ENCODE assay signal across 13 cellular contexts in the genomic region with DNA sequence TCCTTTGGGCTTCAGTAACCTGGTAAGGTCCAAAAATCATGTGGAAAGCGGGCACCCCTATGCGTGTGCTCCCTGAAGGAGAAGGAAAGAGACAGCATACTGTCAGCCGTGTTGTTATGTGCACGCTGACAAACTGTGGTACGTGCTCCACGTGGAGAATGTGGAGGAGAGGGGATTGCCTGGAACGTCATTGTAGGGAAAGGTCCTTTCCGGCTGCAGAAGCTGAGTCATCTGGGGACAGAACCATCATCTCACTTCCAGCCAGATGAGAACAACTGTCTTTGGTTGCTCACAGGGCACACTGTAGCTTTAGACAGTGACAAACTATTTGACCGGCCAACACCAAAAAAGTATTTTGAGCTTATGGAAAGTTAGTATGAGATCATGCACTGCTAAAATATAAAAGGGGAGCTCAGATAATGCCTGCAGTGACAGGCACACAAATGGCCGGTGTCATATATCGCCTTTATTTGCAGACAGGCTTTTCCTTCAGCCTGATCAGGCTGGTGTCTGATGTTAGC. TPM values are rescaled to one million over a fixed set of nuclear protein-coding genes. Genes with fewer than 3 reads are reported as not detected.
DNase-seq lines count a peak whose midpoint lies in the region; FAIRE-seq and TF ChIP-seq lines count a peak whose summit lies in the region.
"Had no signal": no experiment of that assay in that cellular context is flagged by ENCODE, and none has a peak within 500 bp of the region (broad histone marks: within the 10 kb centered on the region; RNA-seq: fewer than 3 reads in every experiment).

No MANE protein-coding gene starts in this region.

- H3K36me3 Mint-ChIP-seq in nephron progenitor cell (ENCODE audit: low read depth), result no peaks in the 10 kb centered on the region
- no peaks in the 10 kb centered on the region for H3K36me3 Mint-ChIP-seq in activated naive CD4-positive, alpha-beta T cell treated with anti-CD3 and anti-CD28 coated beads, Interleukin-2, amount 10 ng/mL, durations not matched to agents 7 days and 5 days

- H3K36me3 ChIP-seq in adrenal gland (replicated peaks in 1 of 2), result no peaks in the 10 kb centered on the region
- no peaks in the 10 kb centered on the region for H3K36me3 ChIP-seq in ovary
- H3K36me3 ChIP-seq: lower lobe of right lung had no signal

- no peak for TF ChIP-seq POLR2A in adrenal gland (IDR thresholded peaks at IDR 0.05)
- TF ChIP-seq POLR2A in GM12891 (IDR thresholded peaks at IDR 0.05; ENCODE audit: low read depth, low read length), result no peak
- no peak for TF ChIP-seq POLR2A in ovary (IDR thresholded peaks at IDR 0.05)

- no peaks in the 10 kb centered on the region for H3K9me3 Mint-ChIP-seq in nephron progenitor cell
- H3K9me3 Mint-ChIP-seq in activated naive CD4-positive, alpha-beta T cell treated with anti-CD3 and anti-CD28 coated beads, Interleukin-2, amount 10 ng/mL, durations not matched to agents 7 days and 5 days, result no peaks in the 10 kb centered on the region

- H3K27ac ChIP-seq in adrenal gland (peak overlapping the region in 1 of 5 donors; percentile 19), ovary (no peak overlapping the region)
- H3K27ac ChIP-seq: lower lobe of right lung, parathyroid adenoma had no signal

- H3K4me3 ChIP-seq in adrenal gland (no peak overlapping the region), ovary (no peak overlapping the region)
- H3K4me3 ChIP-seq: lower lobe of right lung had no signal

- 48 to 67% (median 56%) methylated on average over 11 of the region's 11 CpGs for WGBS in adrenal gland, 4 donors
- 54 to 60% (median 54%) methylated on average over 11 of the region's 11 CpGs for WGBS in ovary, 3 donors

- FAIRE-seq in HTR-8/SVneo (lab: Jason Lieb, UNC), result no peak
- FAIRE-seq in GM12891 (lab: Jason Lieb, UNC), result no peak

- H3K27ac Mint-ChIP-seq in nephron progenitor cell, result peak overlapping the region; percentile 10
- no peak overlapping the region for H3K27ac Mint-ChIP-seq in activated naive CD4-positive, alpha-beta T cell treated with anti-CD3 and anti-CD28 coated beads, Interleukin-2, amount 10 ng/mL, durations not matched to agents 7 days and 5 days
- H3K27ac Mint-ChIP-seq: stimulated activated naive CD8-positive, alpha-beta T cell treated with anti-CD3 and anti-CD28 coated beads, Interleukin-15, amount 100 ng/mL, for 72 hours had no signal

- CTCF ChIA-PET in activated naive CD4-positive, alpha-beta T cell treated with anti-CD3 and anti-CD28 coated beads, Interleukin-2, amount 10 ng/mL, durations not matched to agents 7 days and 5 days (lab: Charles Lee), result no interaction called here

- H3K4me3 Mint-ChIP-seq in nephron progenitor cell, result peak overlapping the region; percentile 32
- no peak overlapping the region for H3K4me3 Mint-ChIP-seq in activated naive CD4-positive, alpha-beta T cell treated with anti-CD3 and anti-CD28 coated beads, Interleukin-2, amount 10 ng/mL, durations not matched to agents 7 days and 5 days
- H3K4me3 Mint-ChIP-seq: stimulated activated naive CD8-positive, alpha-beta T cell treated with anti-CD3 and anti-CD28 coated beads, Interleukin-15, amount 100 ng/mL, for 72 hours had no signal

- H3K9me3 ChIP-seq in adrenal gland (replicated peaks in 1 of 3), result no peaks in the 10 kb centered on the region
- no peaks in the 10 kb centered on the region for H3K9me3 ChIP-seq in ovary
- H3K9me3 ChIP-seq: lower lobe of right lung had no signal

- TF ChIP-seq CTCF in adrenal gland (IDR thresholded peaks at IDR 0.05) (no peak), nephron progenitor cell (IDR thresholded peaks at IDR 0.05) (no peak), ovary (IDR thresholded peaks at IDR 0.05) (no peak)

- peaks cover 4% of the 10 kb centered on the region for H3K27me3 Mint-ChIP-seq in nephron progenitor cell (ENCODE audit: low read depth, poor library complexity)
- H3K27me3 Mint-ChIP-seq in activated naive CD4-positive, alpha-beta T cell treated with anti-CD3 and anti-CD28 coated beads, Interleukin-2, amount 10 ng/mL, durations not matched to agents 7 days and 5 days, result peaks cover 11% of the 10 kb centered on the region
- H3K27me3 Mint-ChIP-seq: stimulated activated naive CD8-positive, alpha-beta T cell treated with anti-CD3 and anti-CD28 coated beads, Interleukin-15, amount 100 ng/mL, for 72 hours had no signal

- H3K4me1 Mint-ChIP-seq in nephron progenitor cell, result peaks cover 22% of the 10 kb centered on the region
- H3K4me1 Mint-ChIP-seq in activated naive CD4-positive, alpha-beta T cell treated with anti-CD3 and anti-CD28 coated beads, Interleukin-2, amount 10 ng/mL, durations not matched to agents 7 days and 5 days, result peaks cover 2% of the 10 kb centered on the region

- TF ChIP-seq EP300 in ovary (IDR thresholded peaks at IDR 0.05), result no peak

- DNase-seq in DMS153 (lab: John Stamatoyannopoulos, UW), result peak; percentile 33
- DNase-seq in HTR-8/SVneo (ENCODE audit: insufficient read length, low spot score), result peak; percentile 10
- peak in 6 of 7 donors; percentile 32 to 67 (median 49) for DNase-seq in adrenal gland
- no peak for DNase-seq in nephron progenitor cell
- DNase-seq in GM12891 (ENCODE audit: insufficient read length, low spot score), result no peak
- DNase-seq in ovary, result no peak
- no peak for DNase-seq in NCI-H1436 treated with DMSO at 0.1 percent for 48 hours (lab: John Stamatoyannopoulos, UW)
- no peak for DNase-seq in activated naive CD4-positive, alpha-beta T cell treated with anti-CD3 and anti-CD28 coated beads, Interleukin-2, amount 10 ng/mL, durations not matched to agents 7 days and 5 days
- DNase-seq: lower lobe of right lung; NCI-H2081 treated with DMSO at 0.1 percent for 48 hours; SIG-M5; stimulated activated naive CD8-positive, alpha-beta T cell treated with anti-CD3 and anti-CD28 coated beads, Interleukin-15, amount 100 ng/mL, for 72 hours had no signal

- intact Hi-C loops in adrenal gland (cut with DNase I), result no loop called here
- intact Hi-C loops in ovary (cut with DNase I), result no loop called here

- H3K27me3 ChIP-seq in adrenal gland, result no peaks in the 10 kb centered on the region
- H3K27me3 ChIP-seq in ovary, result no peaks in the 10 kb centered on the region

- H3K4me1 ChIP-seq in adrenal gland (replicated peaks in 1 of 2), result peaks cover 9 to 13% of the 10 kb centered on the region in 2 donors
- H3K4me1 ChIP-seq in ovary (ENCODE audit: insufficient read depth), result no peaks in the 10 kb centered on the region
- H3K4me1 ChIP-seq: lower lobe of right lung, parathyroid adenoma had no signal

TF ChIP-seq in GM12891, 5 proteins besides CTCF, POLR2A, EP300 and RAD21:
- TF ChIP-seq PAX5 (IDR thresholded peaks at IDR 0.05; ENCODE audit: insufficient read depth, low read length, severe bottlenecking), result no peak
- no peak for TF ChIP-seq TAF1 (IDR thresholded peaks at IDR 0.05; ENCODE audit: low read depth, low read length)
- no peak for TF ChIP-seq SPI1 (IDR thresholded peaks at IDR 0.05; ENCODE audit: low read depth, low read length)

RNA-seq across cellular contexts. Expression of a gene that starts 38.8 kb away (rescaled TPM):
- total RNA-seq in adrenal gland (100 to 1,000 TPM in 2 of 8 donors, 10 to 100 TPM in 6; 63.9 to 158 (median 77.6) TPM), ovary (10 to 100 TPM; 17.5 to 93.3 (median 27.8) TPM)
- polyA plus RNA-seq in adrenal gland (10 to 100 TPM; 33.5 to 52.0 (median 45.3) TPM), ovary (10 to 100 TPM in 1 of 2 donors, 1 to 10 TPM in 1; 10.0 to 27.8 TPM)
- 0.10 TPM for polyA plus RNA-seq in GM12891 (2012; ENCODE audit: low read depth, missing spikeins)

Comparison
In these comparisons a context has a peak if more than half of its experiments do, and no peak if none do; other contexts are left out.
1. DNase-seq: peak in DMS153 (single experiment), HTR-8/SVneo (single experiment) and adrenal gland (6 of 7); none in nephron progenitor cell (single experiment), GM12891 (single experiment), ovary (0 of 5), NCI-H1436 treated with DMSO at 0.1 percent for 48 hours (single experiment) and activated naive CD4-positive, alpha-beta T cell treated with anti-CD3 and anti-CD28 coated beads, Interleukin-2, amount 10 ng/mL, durations not matched to agents 7 days and 5 days (single experiment).